9 cellular contexts compared by ENCODE assay signal in genomic region chr10:125148021-125148439, GRCh38. TPM values are rescaled to one million over a fixed set of nuclear protein-coding genes. Genes with fewer than 3 reads are reported as not detected.
DNase-seq lines count a peak whose midpoint lies in the region; ATAC-seq and TF ChIP-seq lines count a peak whose summit lies in the region.
"Had no signal": no experiment of that assay in that cellular context is flagged by ENCODE, and none has a peak within 500 bp of the region (broad histone marks: within the 10 kb centered on the region; RNA-seq: fewer than 3 reads in every experiment).

No MANE protein-coding gene starts in this region.

- H3K4me3 ChIP-seq in left lung (no peak overlapping the region), transverse colon (no peak overlapping the region)

- H3K27me3 ChIP-seq in left lung = no peaks in the 10 kb centered on the region
- H3K27me3 ChIP-seq in transverse colon = no peaks in the 10 kb centered on the region

- no peaks in the 10 kb centered on the region for H3K9me3 ChIP-seq in left lung
- H3K9me3 ChIP-seq in transverse colon = no peaks in the 10 kb centered on the region

- 31 to 50% methylated on average over 1 to 7 of the region's 7 CpGs for WGBS in transverse colon (ENCODE audit: low coverage in 1 of 2), 2 donors

- intact Hi-C loops in MCF 10A (cut with micrococcal nuclease) (no loop called here), left lung (cut with DNase I) (no loop called here), transverse colon (cut with DNase I; ENCODE audit: low total_unique reads) (loop anchor here (10.0 kb wide), 1 partner anchor 103 kb away; no protein-coding TSS in a partner anchor)

- H3K4me1 Mint-ChIP-seq in MCF 10A (ENCODE audit: insufficient read depth, unreplicated experiment) = peaks cover 65% of the 10 kb centered on the region

- in situ Hi-C loops in transverse colon (cut with MboI; ENCODE audit: low pct_ligation_motif_present in 1 of 4, low pct_unique_long_range_greater_than_20kb in 1 of 4, low sequenced_read_pairs in 3 of 4) = no loop called here
- in situ Hi-C loops in GM13976 (cut with MboI; ENCODE audit: low sequenced_read_pairs, unreplicated experiment) = no loop called here

- H3K4me3 Mint-ChIP-seq in MCF 10A (ENCODE audit: unreplicated experiment) = peak overlapping the region; percentile 51

- peaks cover 19% of the 10 kb centered on the region for H3K36me3 Mint-ChIP-seq in MCF 10A (ENCODE audit: insufficient read depth, unreplicated experiment)
- peaks cover 0 to 6% of the 10 kb centered on the region in 2 donors for H3K36me3 Mint-ChIP-seq in activated naive CD4-positive, alpha-beta T cell treated with anti-CD3 and anti-CD28 coated beads, Interleukin-2, amount 50 U/mL, for 72 hours

- peak overlapping the region; percentile 65 to 67 for H3K27ac ChIP-seq in left lung
- peak overlapping the region; percentile 98 to 99 (median 99) for H3K27ac ChIP-seq in transverse colon

- no peak for ATAC-seq in left lung
- ATAC-seq in activated naive CD4-positive, alpha-beta T cell treated with anti-CD3 and anti-CD28 coated beads, Interleukin-2, amount 50 U/mL, for 72 hours = no peak
- ATAC-seq in HG02885 (IDR thresholded peaks at IDR 0.05; ENCODE audit: poor library complexity, unreplicated experiment) = no peak

- peaks cover 46 to 95% of the 10 kb centered on the region in 2 donors for H3K4me1 ChIP-seq in left lung
- peaks cover 60 to 94% (median 84%) of the 10 kb centered on the region in 4 donors for H3K4me1 ChIP-seq in transverse colon

- H3K27me3 Mint-ChIP-seq in MCF 10A (ENCODE audit: insufficient read depth, unreplicated experiment) = no peaks in the 10 kb centered on the region

- BruUV-seq in MCF 10A (replicated peaks; lab: Mats Ljungman, UMichigan) = no TSS peak

- no peaks in the 10 kb centered on the region for H3K9me3 Mint-ChIP-seq in MCF 10A (ENCODE audit: unreplicated experiment)
- H3K9me3 Mint-ChIP-seq in activated naive CD4-positive, alpha-beta T cell treated with anti-CD3 and anti-CD28 coated beads, Interleukin-2, amount 50 U/mL, for 72 hours = no peaks in the 10 kb centered on the region

- DNase-seq in NCI-H510A treated with DMSO at 0.1 percent for 48 hours (lab: John Stamatoyannopoulos, UW) = peak; percentile 38
- DNase-seq in NCI-H510A (lab: John Stamatoyannopoulos, UW) = no peak
- peak; percentile 63 for DNase-seq in MCF 10A (ENCODE audit: unreplicated experiment)
- no peak for DNase-seq in left lung
- DNase-seq in transverse colon = no peak
- DNase-seq in activated naive CD4-positive, alpha-beta T cell treated with anti-CD3 and anti-CD28 coated beads, Interleukin-2, amount 50 U/mL, for 72 hours (ENCODE audit: low spot score in 2 of 2) = no peak
- DNase-seq in GM13976 (ENCODE audit: low spot score) = no peak
- DNase-seq: amniotic stem cell had no signal

- H3K27ac Mint-ChIP-seq in MCF 10A (ENCODE audit: low read depth, unreplicated experiment) = peak overlapping the region; percentile 96
- H3K27ac Mint-ChIP-seq in activated naive CD4-positive, alpha-beta T cell treated with anti-CD3 and anti-CD28 coated beads, Interleukin-2, amount 50 U/mL, for 72 hours = no peak overlapping the region

- CTCF ChIA-PET in MCF 10A (lab: Yijun Ruan, JAX) = interaction anchor here (0.5 to 1.9 kb wide), 6 partner anchors 13 to 569 kb away, joined by 3 to 7 read pairs (median 4); no protein-coding TSS in a partner anchor

- TF ChIP-seq POLR2A in transverse colon (IDR thresholded peaks at IDR 0.05) = no peak

- TF ChIP-seq CTCF in MCF 10A (IDR thresholded peaks at IDR 0.05; ENCODE audit: unreplicated experiment) (no peak), left lung (IDR thresholded peaks at IDR 0.05) (no peak), transverse colon (IDR thresholded peaks at IDR 0.05) (no peak), GM13976 (IDR thresholded peaks at IDR 0.05; ENCODE audit: borderline replicate concordance, control extremely low read depth, extremely low read depth, insufficient read depth, missing control alignments) (no peak)

- no peaks in the 10 kb centered on the region for H3K36me3 ChIP-seq in left lung
- H3K36me3 ChIP-seq in transverse colon = no peaks in the 10 kb centered on the region

- POLR2A ChIA-PET in MCF 10A (lab: Yijun Ruan, JAX) = interaction anchor here (0.7 to 2.5 kb wide), 5 partner anchors 8 to 367 kb away, joined by 3 to 15 read pairs (median 4); no protein-coding TSS in a partner anchor

- no peak for TF ChIP-seq EP300 in transverse colon (IDR thresholded peaks at IDR 0.05; ENCODE audit: low read depth)

RNA-seq across cellular contexts. Expression of gene CTBP2, which starts 12.3 kb away (rescaled TPM):
- total RNA-seq in MCF 10A (2022) (129 and 152 TPM in 2 replicates), left lung (10 to 100 TPM; 71.2 to 77.6 TPM), transverse colon (100 to 1,000 TPM in 1 of 4 donors, 10 to 100 TPM in 3; 71.9 to 247 (median 98.4) TPM)
- 1 to 10 TPM; 1.2 TPM for total RNA-seq in activated naive CD4-positive, alpha-beta T cell treated with anti-CD3 and anti-CD28 coated beads, Interleukin-2, amount 50 U/mL, for 72 hours

Comparison
In these comparisons a context has a peak if more than half of its experiments do, and no peak if none do; other contexts are left out.
1. DNase-seq: peak in NCI-H510A treated with DMSO at 0.1 percent for 48 hours (single experiment) and MCF 10A (single experiment); none in NCI-H510A (single experiment), left lung (0 of 2), transverse colon (single experiment), activated naive CD4-positive, alpha-beta T cell treated with anti-CD3 and anti-CD28 coated beads, Interleukin-2, amount 50 U/mL, for 72 hours (0 of 2) and GM13976 (single experiment).
2. RNA of gene CTBP2, which starts 12.3 kb away (total RNA-seq): 129 to 152 TPM in MCF 10A, 71.9 to 247 TPM in transverse colon and 71.2 to 77.6 TPM in left lung; 1.2 TPM in activated naive CD4-positive, alpha-beta T cell treated with anti-CD3 and anti-CD28 coated beads, Interleukin-2, amount 50 U/mL, for 72 hours; every median in the first group is over 10 times any median in the second.